1 cellular context compared by ENCODE assay signal in the genomic region with DNA sequence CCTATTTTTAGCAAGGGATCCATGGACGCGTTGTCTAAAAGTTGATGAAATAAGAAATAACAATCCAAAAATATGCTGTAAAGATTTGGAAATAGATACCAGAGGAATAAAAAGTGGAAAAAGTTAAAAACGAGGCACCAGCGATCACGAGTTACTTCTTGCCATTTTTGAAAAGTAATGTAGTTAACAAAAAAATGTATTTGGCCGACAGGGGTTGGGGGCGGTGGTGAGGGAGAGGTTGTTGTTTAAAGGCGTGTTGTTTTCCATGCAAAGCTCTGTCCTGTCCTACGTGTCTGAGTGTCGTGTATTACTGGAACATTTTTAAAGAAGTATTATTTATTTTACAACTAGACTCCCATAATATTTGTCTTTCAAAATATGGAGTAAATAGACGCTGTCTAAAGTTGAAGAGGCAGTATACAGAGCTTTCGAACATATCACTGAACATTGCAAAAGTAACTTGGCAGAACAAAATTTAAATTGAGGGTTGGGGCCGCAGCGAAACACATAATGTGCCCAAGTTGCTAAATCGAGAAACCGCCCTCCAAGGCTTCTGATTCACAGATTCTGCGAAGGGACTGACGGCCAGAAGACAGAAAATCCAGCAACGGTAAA.
A peak's percentile ranks its signal among the peaks of the same experiment; 100 is the strongest.
TF ChIP-seq lines count a peak whose summit lies in the region.

No MANE protein-coding gene starts in this region.

TF ChIP-seq in HEK293, 187 proteins besides CTCF, POLR2A, EP300 and RAD21:
- TF ChIP-seq ZNF558 (tag by site-specific recombination; IDR thresholded peaks at IDR 0.05) (no peak), ZNF350 (tag by site-specific recombination; IDR thresholded peaks at IDR 0.05) (no peak), ZNF423 (tag by site-specific recombination; IDR thresholded peaks at IDR 0.05) (no peak), ZNF501 (tag by site-specific recombination; IDR thresholded peaks at IDR 0.05) (no peak), ZNF626 (tag by site-specific recombination; IDR thresholded peaks at IDR 0.05) (no peak), ZNF596 (tag by site-specific recombination; IDR thresholded peaks at IDR 0.05) (no peak), ZNF560 (tag by site-specific recombination; IDR thresholded peaks at IDR 0.05; ENCODE audit: borderline replicate concordance) (no peak), ZNF660 (tag by site-specific recombination; IDR thresholded peaks at IDR 0.05) (no peak), ZFP37 (tag by site-specific recombination; IDR thresholded peaks at IDR 0.05) (no peak), YY1 (tag by site-specific recombination; IDR thresholded peaks at IDR 0.05) (no peak), REPIN1 (tag by site-specific recombination; IDR thresholded peaks at IDR 0.05; ENCODE audit: low read depth) (no peak), ZNF843 (tag by site-specific recombination; IDR thresholded peaks at IDR 0.05) (no peak), GFI1B (tag by site-specific recombination; IDR thresholded peaks at IDR 0.05) (no peak), ZIC2 (tag by site-specific recombination; IDR thresholded peaks at IDR 0.05) (no peak), ZBTB17 (tag by site-specific recombination; IDR thresholded peaks at IDR 0.05) (0 out of 2 replicates have a peak, but pooled peaks have one; percentile 86), ZNF623 (tag by site-specific recombination; IDR thresholded peaks at IDR 0.05) (no peak; the same call in 1 of the 2 replicates), ZNF292 (tag by site-specific recombination; IDR thresholded peaks at IDR 0.05; ENCODE audit: borderline replicate concordance, low read depth) (no peak), ZNF214 (tag by site-specific recombination; IDR thresholded peaks at IDR 0.05; ENCODE audit: borderline replicate concordance) (no peak), ZNF23 (tag by site-specific recombination; IDR thresholded peaks at IDR 0.05; ENCODE audit: borderline replicate concordance) (no peak), SALL2 (tag by site-specific recombination; IDR thresholded peaks at IDR 0.05; ENCODE audit: borderline replicate concordance) (no peak), KLF1 (tag by site-specific recombination; IDR thresholded peaks at IDR 0.05) (no peak), ZNF155 (tag by site-specific recombination; IDR thresholded peaks at IDR 0.05) (0 out of 2 replicates have a peak, but pooled peaks have one; percentile 23), ZNF223 (tag by site-specific recombination; IDR thresholded peaks at IDR 0.05) (0 out of 2 replicates have a peak, but pooled peaks have one; percentile 31)
- TF ChIP-seq, protein P1, sequence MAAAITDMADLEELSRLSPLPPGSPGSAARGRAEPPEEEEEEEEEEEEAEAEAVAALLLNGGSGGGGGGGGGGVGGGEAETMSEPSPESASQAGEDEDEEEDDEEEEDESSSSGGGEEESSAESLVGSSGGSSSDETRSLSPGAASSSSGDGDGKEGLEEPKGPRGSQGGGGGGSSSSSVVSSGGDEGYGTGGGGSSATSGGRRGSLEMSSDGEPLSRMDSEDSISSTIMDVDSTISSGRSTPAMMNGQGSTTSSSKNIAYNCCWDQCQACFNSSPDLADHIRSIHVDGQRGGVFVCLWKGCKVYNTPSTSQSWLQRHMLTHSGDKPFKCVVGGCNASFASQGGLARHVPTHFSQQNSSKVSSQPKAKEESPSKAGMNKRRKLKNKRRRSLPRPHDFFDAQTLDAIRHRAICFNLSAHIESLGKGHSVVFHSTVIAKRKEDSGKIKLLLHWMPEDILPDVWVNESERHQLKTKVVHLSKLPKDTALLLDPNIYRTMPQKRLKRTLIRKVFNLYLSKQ (tag by site-specific recombination; IDR thresholded peaks at IDR 0.05; ENCODE audit: borderline replicate concordance), result no peak
- TF ChIP-seq, protein P2, sequence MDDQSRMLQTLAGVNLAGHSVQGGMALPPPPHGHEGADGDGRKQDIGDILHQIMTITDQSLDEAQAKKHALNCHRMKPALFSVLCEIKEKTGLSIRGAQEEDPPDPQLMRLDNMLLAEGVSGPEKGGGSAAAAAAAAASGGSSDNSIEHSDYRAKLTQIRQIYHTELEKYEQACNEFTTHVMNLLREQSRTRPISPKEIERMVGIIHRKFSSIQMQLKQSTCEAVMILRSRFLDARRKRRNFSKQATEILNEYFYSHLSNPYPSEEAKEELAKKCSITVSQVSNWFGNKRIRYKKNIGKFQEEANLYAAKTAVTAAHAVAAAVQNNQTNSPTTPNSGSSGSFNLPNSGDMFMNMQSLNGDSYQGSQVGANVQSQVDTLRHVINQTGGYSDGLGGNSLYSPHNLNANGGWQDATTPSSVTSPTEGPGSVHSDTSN (CRISPR knock-in tag; IDR thresholded peaks at IDR 0.05), result no peak
- TF ChIP-seq, protein P3, sequence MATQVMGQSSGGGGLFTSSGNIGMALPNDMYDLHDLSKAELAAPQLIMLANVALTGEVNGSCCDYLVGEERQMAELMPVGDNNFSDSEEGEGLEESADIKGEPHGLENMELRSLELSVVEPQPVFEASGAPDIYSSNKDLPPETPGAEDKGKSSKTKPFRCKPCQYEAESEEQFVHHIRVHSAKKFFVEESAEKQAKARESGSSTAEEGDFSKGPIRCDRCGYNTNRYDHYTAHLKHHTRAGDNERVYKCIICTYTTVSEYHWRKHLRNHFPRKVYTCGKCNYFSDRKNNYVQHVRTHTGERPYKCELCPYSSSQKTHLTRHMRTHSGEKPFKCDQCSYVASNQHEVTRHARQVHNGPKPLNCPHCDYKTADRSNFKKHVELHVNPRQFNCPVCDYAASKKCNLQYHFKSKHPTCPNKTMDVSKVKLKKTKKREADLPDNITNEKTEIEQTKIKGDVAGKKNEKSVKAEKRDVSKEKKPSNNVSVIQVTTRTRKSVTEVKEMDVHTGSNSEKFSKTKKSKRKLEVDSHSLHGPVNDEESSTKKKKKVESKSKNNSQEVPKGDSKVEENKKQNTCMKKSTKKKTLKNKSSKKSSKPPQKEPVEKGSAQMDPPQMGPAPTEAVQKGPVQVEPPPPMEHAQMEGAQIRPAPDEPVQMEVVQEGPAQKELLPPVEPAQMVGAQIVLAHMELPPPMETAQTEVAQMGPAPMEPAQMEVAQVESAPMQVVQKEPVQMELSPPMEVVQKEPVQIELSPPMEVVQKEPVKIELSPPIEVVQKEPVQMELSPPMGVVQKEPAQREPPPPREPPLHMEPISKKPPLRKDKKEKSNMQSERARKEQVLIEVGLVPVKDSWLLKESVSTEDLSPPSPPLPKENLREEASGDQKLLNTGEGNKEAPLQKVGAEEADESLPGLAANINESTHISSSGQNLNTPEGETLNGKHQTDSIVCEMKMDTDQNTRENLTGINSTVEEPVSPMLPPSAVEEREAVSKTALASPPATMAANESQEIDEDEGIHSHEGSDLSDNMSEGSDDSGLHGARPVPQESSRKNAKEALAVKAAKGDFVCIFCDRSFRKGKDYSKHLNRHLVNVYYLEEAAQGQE (tag by site-specific recombination; IDR thresholded peaks at IDR 0.05), result 0 out of 2 replicates have a peak, but pooled peaks have one; percentile 9
- TF ChIP-seq, protein P4, sequence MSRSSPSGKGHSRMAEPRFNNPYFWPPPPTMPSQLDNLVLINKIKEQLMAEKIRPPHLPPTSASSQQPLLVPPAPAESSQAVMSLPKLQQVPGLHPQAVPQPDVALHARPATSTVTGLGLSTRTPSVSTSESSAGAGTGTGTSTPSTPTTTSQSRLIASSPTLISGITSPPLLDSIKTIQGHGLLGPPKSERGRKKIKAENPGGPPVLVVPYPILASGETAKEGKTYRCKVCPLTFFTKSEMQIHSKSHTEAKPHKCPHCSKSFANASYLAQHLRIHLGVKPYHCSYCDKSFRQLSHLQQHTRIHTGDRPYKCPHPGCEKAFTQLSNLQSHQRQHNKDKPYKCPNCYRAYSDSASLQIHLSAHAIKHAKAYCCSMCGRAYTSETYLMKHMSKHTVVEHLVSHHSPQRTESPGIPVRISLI (tag by site-specific recombination; IDR thresholded peaks at IDR 0.05), result no peak
- TF ChIP-seq, protein P5, sequence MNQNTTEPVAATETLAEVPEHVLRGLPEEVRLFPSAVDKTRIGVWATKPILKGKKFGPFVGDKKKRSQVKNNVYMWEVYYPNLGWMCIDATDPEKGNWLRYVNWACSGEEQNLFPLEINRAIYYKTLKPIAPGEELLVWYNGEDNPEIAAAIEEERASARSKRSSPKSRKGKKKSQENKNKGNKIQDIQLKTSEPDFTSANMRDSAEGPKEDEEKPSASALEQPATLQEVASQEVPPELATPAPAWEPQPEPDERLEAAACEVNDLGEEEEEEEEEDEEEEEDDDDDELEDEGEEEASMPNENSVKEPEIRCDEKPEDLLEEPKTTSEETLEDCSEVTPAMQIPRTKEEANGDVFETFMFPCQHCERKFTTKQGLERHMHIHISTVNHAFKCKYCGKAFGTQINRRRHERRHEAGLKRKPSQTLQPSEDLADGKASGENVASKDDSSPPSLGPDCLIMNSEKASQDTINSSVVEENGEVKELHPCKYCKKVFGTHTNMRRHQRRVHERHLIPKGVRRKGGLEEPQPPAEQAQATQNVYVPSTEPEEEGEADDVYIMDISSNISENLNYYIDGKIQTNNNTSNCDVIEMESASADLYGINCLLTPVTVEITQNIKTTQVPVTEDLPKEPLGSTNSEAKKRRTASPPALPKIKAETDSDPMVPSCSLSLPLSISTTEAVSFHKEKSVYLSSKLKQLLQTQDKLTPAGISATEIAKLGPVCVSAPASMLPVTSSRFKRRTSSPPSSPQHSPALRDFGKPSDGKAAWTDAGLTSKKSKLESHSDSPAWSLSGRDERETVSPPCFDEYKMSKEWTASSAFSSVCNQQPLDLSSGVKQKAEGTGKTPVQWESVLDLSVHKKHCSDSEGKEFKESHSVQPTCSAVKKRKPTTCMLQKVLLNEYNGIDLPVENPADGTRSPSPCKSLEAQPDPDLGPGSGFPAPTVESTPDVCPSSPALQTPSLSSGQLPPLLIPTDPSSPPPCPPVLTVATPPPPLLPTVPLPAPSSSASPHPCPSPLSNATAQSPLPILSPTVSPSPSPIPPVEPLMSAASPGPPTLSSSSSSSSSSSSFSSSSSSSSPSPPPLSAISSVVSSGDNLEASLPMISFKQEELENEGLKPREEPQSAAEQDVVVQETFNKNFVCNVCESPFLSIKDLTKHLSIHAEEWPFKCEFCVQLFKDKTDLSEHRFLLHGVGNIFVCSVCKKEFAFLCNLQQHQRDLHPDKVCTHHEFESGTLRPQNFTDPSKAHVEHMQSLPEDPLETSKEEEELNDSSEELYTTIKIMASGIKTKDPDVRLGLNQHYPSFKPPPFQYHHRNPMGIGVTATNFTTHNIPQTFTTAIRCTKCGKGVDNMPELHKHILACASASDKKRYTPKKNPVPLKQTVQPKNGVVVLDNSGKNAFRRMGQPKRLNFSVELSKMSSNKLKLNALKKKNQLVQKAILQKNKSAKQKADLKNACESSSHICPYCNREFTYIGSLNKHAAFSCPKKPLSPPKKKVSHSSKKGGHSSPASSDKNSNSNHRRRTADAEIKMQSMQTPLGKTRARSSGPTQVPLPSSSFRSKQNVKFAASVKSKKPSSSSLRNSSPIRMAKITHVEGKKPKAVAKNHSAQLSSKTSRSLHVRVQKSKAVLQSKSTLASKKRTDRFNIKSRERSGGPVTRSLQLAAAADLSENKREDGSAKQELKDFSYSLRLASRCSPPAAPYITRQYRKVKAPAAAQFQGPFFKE (tag by site-specific recombination; IDR thresholded peaks at IDR 0.05; ENCODE audit: borderline replicate concordance), result no peak
- TF ChIP-seq, protein P6, sequence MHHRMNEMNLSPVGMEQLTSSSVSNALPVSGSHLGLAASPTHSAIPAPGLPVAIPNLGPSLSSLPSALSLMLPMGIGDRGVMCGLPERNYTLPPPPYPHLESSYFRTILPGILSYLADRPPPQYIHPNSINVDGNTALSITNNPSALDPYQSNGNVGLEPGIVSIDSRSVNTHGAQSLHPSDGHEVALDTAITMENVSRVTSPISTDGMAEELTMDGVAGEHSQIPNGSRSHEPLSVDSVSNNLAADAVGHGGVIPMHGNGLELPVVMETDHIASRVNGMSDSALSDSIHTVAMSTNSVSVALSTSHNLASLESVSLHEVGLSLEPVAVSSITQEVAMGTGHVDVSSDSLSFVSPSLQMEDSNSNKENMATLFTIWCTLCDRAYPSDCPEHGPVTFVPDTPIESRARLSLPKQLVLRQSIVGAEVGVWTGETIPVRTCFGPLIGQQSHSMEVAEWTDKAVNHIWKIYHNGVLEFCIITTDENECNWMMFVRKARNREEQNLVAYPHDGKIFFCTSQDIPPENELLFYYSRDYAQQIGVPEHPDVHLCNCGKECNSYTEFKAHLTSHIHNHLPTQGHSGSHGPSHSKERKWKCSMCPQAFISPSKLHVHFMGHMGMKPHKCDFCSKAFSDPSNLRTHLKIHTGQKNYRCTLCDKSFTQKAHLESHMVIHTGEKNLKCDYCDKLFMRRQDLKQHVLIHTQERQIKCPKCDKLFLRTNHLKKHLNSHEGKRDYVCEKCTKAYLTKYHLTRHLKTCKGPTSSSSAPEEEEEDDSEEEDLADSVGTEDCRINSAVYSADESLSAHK (tag by site-specific recombination; IDR thresholded peaks at IDR 0.05), result peak; percentile 98
- TF ChIP-seq, protein P7, sequence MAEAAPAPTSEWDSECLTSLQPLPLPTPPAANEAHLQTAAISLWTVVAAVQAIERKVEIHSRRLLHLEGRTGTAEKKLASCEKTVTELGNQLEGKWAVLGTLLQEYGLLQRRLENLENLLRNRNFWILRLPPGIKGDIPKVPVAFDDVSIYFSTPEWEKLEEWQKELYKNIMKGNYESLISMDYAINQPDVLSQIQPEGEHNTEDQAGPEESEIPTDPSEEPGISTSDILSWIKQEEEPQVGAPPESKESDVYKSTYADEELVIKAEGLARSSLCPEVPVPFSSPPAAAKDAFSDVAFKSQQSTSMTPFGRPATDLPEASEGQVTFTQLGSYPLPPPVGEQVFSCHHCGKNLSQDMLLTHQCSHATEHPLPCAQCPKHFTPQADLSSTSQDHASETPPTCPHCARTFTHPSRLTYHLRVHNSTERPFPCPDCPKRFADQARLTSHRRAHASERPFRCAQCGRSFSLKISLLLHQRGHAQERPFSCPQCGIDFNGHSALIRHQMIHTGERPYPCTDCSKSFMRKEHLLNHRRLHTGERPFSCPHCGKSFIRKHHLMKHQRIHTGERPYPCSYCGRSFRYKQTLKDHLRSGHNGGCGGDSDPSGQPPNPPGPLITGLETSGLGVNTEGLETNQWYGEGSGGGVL (tag by site-specific recombination; IDR thresholded peaks at IDR 0.05), result no peak
